Comparison of ENCODE assay signal across 1 cellular context in the genomic region with DNA sequence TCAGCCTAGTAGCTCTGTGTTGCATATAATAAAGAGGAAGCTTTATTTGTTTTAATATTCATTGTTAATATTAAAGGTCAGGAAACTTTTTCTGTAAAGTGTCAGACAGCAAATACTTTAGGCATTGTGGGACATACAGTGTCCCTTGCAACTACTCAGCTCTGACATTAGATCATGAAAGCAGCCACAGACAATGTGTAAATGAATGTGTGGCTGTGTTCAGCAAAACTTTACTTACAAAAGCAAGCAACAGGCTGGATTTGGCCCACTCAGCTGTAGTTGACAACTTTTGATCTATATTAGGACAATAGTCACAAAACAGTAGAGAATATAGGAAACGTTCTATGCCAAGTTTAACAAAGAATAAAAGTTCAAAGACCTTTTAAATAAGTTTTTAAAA.
TF ChIP-seq lines count a peak whose summit lies in the region.

No MANE protein-coding gene starts in this region.

TF ChIP-seq in GM12878, 131 proteins besides CTCF, POLR2A, EP300 and RAD21:
- TF ChIP-seq ZBTB40 (IDR thresholded peaks at IDR 0.05; ENCODE audit: borderline replicate concordance) = peak; percentile 64; the same call in 1 of the 2 replicates
- 0 out of 2 replicates have a peak, but pooled peaks have one; percentile 1 for TF ChIP-seq DPF2 (IDR thresholded peaks at IDR 0.05)
- TF ChIP-seq RUNX3 (IDR thresholded peaks at IDR 0.05; ENCODE audit: low read length) = peak; percentile 41
- TF ChIP-seq NFXL1 (IDR thresholded peaks at IDR 0.05; ENCODE audit: borderline replicate concordance) = no peak
